ENCODE assay signal across 9 cellular contexts in genomic region chr1:187903223-187903622, GRCh38.
"Had no signal": no experiment of that assay in that cellular context is flagged by ENCODE, and none has a peak within 500 bp of the region (broad histone marks: within the 10 kb centered on the region; RNA-seq: fewer than 3 reads in every experiment).

No MANE protein-coding gene starts in this region.

- H3K4me2 ChIP-seq: GM23338 had no signal

- DNase-seq: H9, HCEC 1CT, KG1 had no signal

- H3K27ac ChIP-seq: HL-60 had no signal

- H3K27ac Mint-ChIP-seq: GM23338, H9 had no signal

- H3K4me1 Mint-ChIP-seq: H9 had no signal

- FAIRE-seq: H1, H54, HepG2, K562 had no signal

- H3K4me3 ChIP-seq: GM23338, K562 had no signal

- H3K4me3 Mint-ChIP-seq: GM23338, H9 had no signal

- H2AFZ ChIP-seq: GM23338 had no signal

- H3K9me3 Mint-ChIP-seq: GM23338, H9 had no signal

- ATAC-seq: GM23338, HepG2, K562 had no signal
